1 cellular context compared by ENCODE assay signal in genomic region chr18:36158261-36158867, GRCh38.
TF ChIP-seq lines count a peak whose summit lies in the region.

No MANE protein-coding gene starts in this region.

TF ChIP-seq in GM23338, 12 proteins besides CTCF, POLR2A, EP300 and RAD21:
- TF ChIP-seq REST (IDR thresholded peaks at IDR 0.05; ENCODE audit: unreplicated experiment) (no peak), ZNF462 (CRISPR knock-in tag; IDR thresholded peaks at IDR 0.05) (no peak), STAT1 (IDR thresholded peaks at IDR 0.05; ENCODE audit: unreplicated experiment) (no peak), NANOG (IDR thresholded peaks at IDR 0.05; ENCODE audit: borderline replicate concordance) (no peak), ZNF331 (CRISPR knock-in tag; IDR thresholded peaks at IDR 0.05; ENCODE audit: low read depth) (no peak), POLR2AphosphoS5 (IDR thresholded peaks at IDR 0.05; ENCODE audit: low read depth) (no peak), JUNB (IDR thresholded peaks at IDR 0.05; ENCODE audit: unreplicated experiment) (no peak), CREB1 (CRISPR knock-in tag; IDR thresholded peaks at IDR 0.05; ENCODE audit: low read depth) (no peak), EZH2 (IDR thresholded peaks at IDR 0.05; ENCODE audit: low read depth, unreplicated experiment) (no peak), ETS1 (IDR thresholded peaks at IDR 0.05) (no peak), ZNF114 (CRISPR knock-in tag; IDR thresholded peaks at IDR 0.05) (no peak), EZH2phosphoT487 (IDR thresholded peaks at IDR 0.05; ENCODE audit: unreplicated experiment) (no peak)
